17 cellular contexts compared by ENCODE assay signal in the genomic region with DNA sequence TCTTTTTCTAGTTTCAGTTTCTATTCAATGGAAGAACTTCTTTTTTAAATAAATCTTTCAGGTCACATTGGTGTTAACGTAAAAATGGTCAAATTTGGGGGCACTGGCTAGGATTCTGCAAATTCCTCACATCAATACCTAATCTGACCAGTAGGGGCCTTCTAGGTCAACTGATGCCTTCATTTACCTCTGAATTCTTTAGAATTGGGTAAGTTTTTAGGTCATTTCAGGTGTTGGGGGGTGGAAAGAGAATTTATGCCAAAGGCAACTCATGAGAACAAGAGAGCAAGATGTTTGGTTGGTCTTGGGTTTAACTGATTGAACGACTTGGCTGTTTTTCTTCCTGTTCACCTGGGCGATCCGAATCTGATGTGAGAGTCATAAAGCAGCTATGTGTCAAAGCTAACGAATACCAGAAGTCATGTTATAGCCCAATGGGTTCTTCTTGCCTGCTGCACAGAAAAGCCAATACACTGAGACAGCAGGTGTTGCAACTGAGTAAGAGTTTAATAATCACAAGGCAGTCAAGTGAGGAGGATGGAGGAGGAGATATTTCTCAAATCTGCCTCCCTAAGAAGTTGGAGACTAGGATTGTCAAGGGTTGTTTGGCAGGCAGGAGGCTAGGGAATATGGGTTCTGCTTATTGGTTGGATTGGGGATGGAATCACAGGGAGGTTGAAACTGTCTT. TPM values are rescaled to one million over a fixed set of nuclear protein-coding genes. Genes with fewer than 3 reads are reported as not detected.
A peak's percentile ranks its signal among the peaks of the same experiment; 100 is the strongest.
DNase-seq lines count a peak whose midpoint lies in the region; ATAC-seq and TF ChIP-seq lines count a peak whose summit lies in the region.
"Had no signal": no experiment of that assay in that cellular context is flagged by ENCODE, and none has a peak within 500 bp of the region (broad histone marks: within the 10 kb centered on the region; RNA-seq: fewer than 3 reads in every experiment).

No MANE protein-coding gene starts in this region.

- H3K27me3 ChIP-seq in BE2C (no peaks in the 10 kb centered on the region), mammary epithelial cell (ENCODE audit: insufficient read depth, low read length) (no peaks in the 10 kb centered on the region), lower lobe of right lung (ENCODE audit: low read depth) (no peaks in the 10 kb centered on the region)
- H3K27me3 ChIP-seq: ovary had no signal

- H2AFZ ChIP-seq in mammary epithelial cell (ENCODE audit: low read depth, low read length) = no peak overlapping the region

- intact Hi-C loops in mammary epithelial cell (cut with micrococcal nuclease) = no loop called here
- intact Hi-C loops in lower lobe of right lung (cut with DNase I) = no loop called here

- TF ChIP-seq CTCF in BE2C (IDR thresholded peaks at IDR 0.05; ENCODE audit: low read depth, low read length) (peak; percentile 50), HEK293 (tag by site-specific recombination; IDR thresholded peaks at IDR 0.05) (no peak), mammary epithelial cell (conservative IDR thresholded peaks at IDR 0.05 in 1 of 2, IDR thresholded peaks at IDR 0.05 in 1 of 2; ENCODE audit: extremely low read depth in 1 of 2, insufficient read depth in 1 of 2, low read depth in 1 of 2, low read length in 2 of 2) (peak; percentile 24 to 27), lower lobe of right lung (IDR thresholded peaks at IDR 0.05) (peak; percentile 9)

- dilution Hi-C loops in mammary epithelial cell (cut with HindIII; ENCODE audit: low sequenced_read_pairs) = no loop called here

- H4K20me1 ChIP-seq in mammary epithelial cell (ENCODE audit: insufficient read depth, low read length) = no peaks in the 10 kb centered on the region

- H3K27ac Mint-ChIP-seq in T-helper 17 cell = no peak overlapping the region
- H3K27ac Mint-ChIP-seq: activated CD4-positive, alpha-beta T cell treated with anti-CD3 and anti-CD28 coated beads, Interleukin-2, amount 10 ng/mL, durations not matched to agents 7 days and 5 days; memory B cell had no signal

- DNase-seq in BE2C (no peak), mammary epithelial cell (no peak), lower lobe of right lung (no peak), dermis blood vessel endothelial cell (no peak), T-helper 17 cell (no peak), NCI-H1092 treated with DMSO at 0.1 percent for 48 hours (lab: John Stamatoyannopoulos, UW) (no peak), GOT3 (lab: John Stamatoyannopoulos, UW) (no peak)
- DNase-seq: activated CD4-positive, alpha-beta T cell treated with anti-CD3 and anti-CD28 coated beads, Interleukin-2, amount 10 ng/mL, durations not matched to agents 7 days and 5 days; amygdala; DMS153; NCI-H1930; NCI-H526; ovary; RPMI8226; T-helper 2 cell had no signal

- H3K9me3 ChIP-seq in BE2C (no peaks in the 10 kb centered on the region), HEK293 (ENCODE audit: control insufficient read depth, insufficient read depth, low read depth, low read length) (peaks cover 7% of the 10 kb centered on the region; the same call in 1 of the 2 replicates), mammary epithelial cell (replicated peaks; ENCODE audit: insufficient read depth, low read length) (peaks cover 14% of the 10 kb centered on the region), lower lobe of right lung (peaks cover 20% of the 10 kb centered on the region), T-helper 17 cell (ENCODE audit: control insufficient read depth, low read length, poor library complexity, severe bottlenecking) (peaks cover 5% of the 10 kb centered on the region)
- H3K9me3 ChIP-seq: ovary had no signal

- no peaks in the 10 kb centered on the region for H3K4me1 Mint-ChIP-seq in T-helper 17 cell
- H3K4me1 Mint-ChIP-seq: activated CD4-positive, alpha-beta T cell treated with anti-CD3 and anti-CD28 coated beads, Interleukin-2, amount 10 ng/mL, durations not matched to agents 7 days and 5 days; memory B cell had no signal

- H3K36me3 Mint-ChIP-seq in T-helper 17 cell (ENCODE audit: low read depth) = peaks cover 6% of the 10 kb centered on the region

- ATAC-seq in lower lobe of right lung (no peak), T-helper 17 cell (no peak)

- POLR2A ChIA-PET in HEK293 (lab: Yijun Ruan, JAX) = no interaction called here

- H3K4me2 ChIP-seq in mammary epithelial cell (ENCODE audit: insufficient read depth, low read depth, low read length) = no peak overlapping the region

- no TSS peak for BruUV-seq in mammary epithelial cell (replicated peaks; lab: Mats Ljungman, UMichigan)

- H3K4me1 ChIP-seq in BE2C (no peaks in the 10 kb centered on the region), HEK293 (ENCODE audit: control insufficient read depth, insufficient read depth, low read length) (no peaks in the 10 kb centered on the region), mammary epithelial cell (ENCODE audit: insufficient read depth, low read length) (no peaks in the 10 kb centered on the region), lower lobe of right lung (no peaks in the 10 kb centered on the region)

- no peak overlapping the region for H3K9ac ChIP-seq in mammary epithelial cell (ENCODE audit: insufficient read depth, low read length)

- no peaks in the 10 kb centered on the region for H3K79me2 ChIP-seq in mammary epithelial cell (ENCODE audit: insufficient read depth, low read length)

- CTCF ChIA-PET in HEK293 (lab: Yijun Ruan, JAX) = interaction anchor here (0.6 to 1.7 kb wide), 5 partner anchors 12 to 105 kb away, joined by 3 to 5 read pairs (median 3); no protein-coding TSS in a partner anchor
- CTCF ChIA-PET in mammary epithelial cell (lab: Charles Lee; ENCODE audit: low non-redundant PET) = no interaction called here

- no peak overlapping the region for H3K4me3 Mint-ChIP-seq in T-helper 17 cell
- H3K4me3 Mint-ChIP-seq: activated CD4-positive, alpha-beta T cell treated with anti-CD3 and anti-CD28 coated beads, Interleukin-2, amount 10 ng/mL, durations not matched to agents 7 days and 5 days; memory B cell had no signal

- H3K4me3 ChIP-seq in BE2C (ENCODE audit: low read depth, low read length) = no peak overlapping the region
- no peak overlapping the region for H3K4me3 ChIP-seq in HEK293 (ENCODE audit: low read depth, low read length)
- no peak overlapping the region for H3K4me3 ChIP-seq in mammary epithelial cell (replicated peaks in 1 of 3; ENCODE audit: insufficient read depth in 1 of 3, low read depth in 2 of 3, low read length in 3 of 3)
- H3K4me3 ChIP-seq in lower lobe of right lung = no peak overlapping the region
- H3K4me3 ChIP-seq: ovary had no signal

- in situ Hi-C loops in mammary epithelial cell (cut with MboI; ENCODE audit: low sequenced_read_pairs in 2 of 2) = no loop called here

- 96% methylated on average over 5 of the region's 5 CpGs for WGBS in mammary epithelial cell (ENCODE audit: low coverage, missing lambda C conversion rate)

- no peak overlapping the region for H3K27ac ChIP-seq in HEK293 (ENCODE audit: extremely low read depth, low read depth, low read length)
- H3K27ac ChIP-seq in mammary epithelial cell (ENCODE audit: insufficient read depth, low read depth, low read length) = no peak overlapping the region
- no peak overlapping the region for H3K27ac ChIP-seq in lower lobe of right lung
- H3K27ac ChIP-seq: ovary had no signal

- H3K36me3 ChIP-seq in BE2C = peaks cover 21% of the 10 kb centered on the region
- H3K36me3 ChIP-seq in HEK293 (ENCODE audit: control insufficient read depth in 2 of 2, insufficient read depth in 1 of 2, low read length in 2 of 2) = peaks cover 0 to 30% of the 10 kb centered on the region in 2 experiments; a peak in 2 of 3 replicates
- peaks cover 2% of the 10 kb centered on the region for H3K36me3 ChIP-seq in mammary epithelial cell (ENCODE audit: insufficient read depth, low read length)
- H3K36me3 ChIP-seq in lower lobe of right lung = no peaks in the 10 kb centered on the region
- H3K36me3 ChIP-seq: ovary had no signal

- H3K27me3 Mint-ChIP-seq in T-helper 17 cell = peaks cover under 1% of the 10 kb centered on the region

TF ChIP-seq in HEK293, 187 proteins besides CTCF, POLR2A, EP300 and RAD21 (continues in another document):
- TF ChIP-seq ZNF211 (tag by site-specific recombination; IDR thresholded peaks at IDR 0.05; ENCODE audit: low read depth) (no peak), ZNF292 (tag by site-specific recombination; IDR thresholded peaks at IDR 0.05; ENCODE audit: borderline replicate concordance, low read depth) (no peak), SETDB1 (IDR thresholded peaks at IDR 0.05; ENCODE audit: insufficient read length, low read length) (peak; percentile 96)
- TF ChIP-seq, protein P1, sequence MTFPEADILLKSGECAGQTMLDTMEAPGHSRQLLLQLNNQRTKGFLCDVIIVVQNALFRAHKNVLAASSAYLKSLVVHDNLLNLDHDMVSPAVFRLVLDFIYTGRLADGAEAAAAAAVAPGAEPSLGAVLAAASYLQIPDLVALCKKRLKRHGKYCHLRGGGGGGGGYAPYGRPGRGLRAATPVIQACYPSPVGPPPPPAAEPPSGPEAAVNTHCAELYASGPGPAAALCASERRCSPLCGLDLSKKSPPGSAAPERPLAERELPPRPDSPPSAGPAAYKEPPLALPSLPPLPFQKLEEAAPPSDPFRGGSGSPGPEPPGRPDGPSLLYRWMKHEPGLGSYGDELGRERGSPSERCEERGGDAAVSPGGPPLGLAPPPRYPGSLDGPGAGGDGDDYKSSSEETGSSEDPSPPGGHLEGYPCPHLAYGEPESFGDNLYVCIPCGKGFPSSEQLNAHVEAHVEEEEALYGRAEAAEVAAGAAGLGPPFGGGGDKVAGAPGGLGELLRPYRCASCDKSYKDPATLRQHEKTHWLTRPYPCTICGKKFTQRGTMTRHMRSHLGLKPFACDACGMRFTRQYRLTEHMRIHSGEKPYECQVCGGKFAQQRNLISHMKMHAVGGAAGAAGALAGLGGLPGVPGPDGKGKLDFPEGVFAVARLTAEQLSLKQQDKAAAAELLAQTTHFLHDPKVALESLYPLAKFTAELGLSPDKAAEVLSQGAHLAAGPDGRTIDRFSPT (tag by site-specific recombination; IDR thresholded peaks at IDR 0.05) = no peak

RNA-seq across cellular contexts. Expression of a gene that starts 15.3 kb away (rescaled TPM):
- polyA plus RNA-seq in BE2C (2012; ENCODE audit: insufficient read depth, insufficient read length, low read depth) = 14.2 TPM
- total RNA-seq in mammary epithelial cell = 10 to 100 TPM in 1 of 2 donors, 1 to 10 TPM in 1; 9.0 to 21.2 TPM
- 4.3 TPM for polyA plus RNA-seq in mammary epithelial cell
- 26.5 TPM for polyA minus RNA-seq in mammary epithelial cell
- 7.3 TPM for total RNA-seq in lower lobe of right lung
- total RNA-seq in dermis blood vessel endothelial cell = 4.9 and 6.3 TPM in 2 replicates
- total RNA-seq in T-helper 17 cell = 1 to 10 TPM; 5.2 to 6.9 TPM
- total RNA-seq: activated CD4-positive, alpha-beta T cell treated with anti-CD3 and anti-CD28 coated beads, Interleukin-2, amount 10 ng/mL, durations not matched to agents 7 days and 5 days had no signal

RNA-seq across cellular contexts. Expression of a gene that starts 15.7 kb away (rescaled TPM):
- polyA plus RNA-seq in BE2C (2012; ENCODE audit: insufficient read depth, insufficient read length, low read depth) = 4.9 TPM
- total RNA-seq in mammary epithelial cell (1 to 10 TPM; 3.0 to 4.9 TPM), lower lobe of right lung (2.4 TPM), dermis blood vessel endothelial cell (2.0 and 2.3 TPM in 2 replicates), T-helper 17 cell (1 to 10 TPM; 1.1 to 1.2 TPM)
- 2.5 TPM for polyA plus RNA-seq in mammary epithelial cell
- 3.7 TPM for polyA minus RNA-seq in mammary epithelial cell
- total RNA-seq: activated CD4-positive, alpha-beta T cell treated with anti-CD3 and anti-CD28 coated beads, Interleukin-2, amount 10 ng/mL, durations not matched to agents 7 days and 5 days had no signal

RNA-seq across cellular contexts. Expression of a gene that starts 54.0 kb away (rescaled TPM):
- polyA plus RNA-seq in BE2C (2012; ENCODE audit: insufficient read depth, insufficient read length, low read depth) = 10.5 TPM
- total RNA-seq in mammary epithelial cell = 10 to 100 TPM; 37.5 to 77.3 TPM
- 39.1 TPM for polyA plus RNA-seq in mammary epithelial cell
- 5.9 TPM for polyA minus RNA-seq in mammary epithelial cell
- total RNA-seq in lower lobe of right lung = 7.5 TPM
- total RNA-seq in dermis blood vessel endothelial cell = 6.9 and 15.0 TPM in 2 replicates
- under 1 TPM in 1 of 2 donors, not detected in 1; 0.35 TPM for total RNA-seq in T-helper 17 cell
- total RNA-seq: activated CD4-positive, alpha-beta T cell treated with anti-CD3 and anti-CD28 coated beads, Interleukin-2, amount 10 ng/mL, durations not matched to agents 7 days and 5 days had no signal
